In the genomic region with DNA sequence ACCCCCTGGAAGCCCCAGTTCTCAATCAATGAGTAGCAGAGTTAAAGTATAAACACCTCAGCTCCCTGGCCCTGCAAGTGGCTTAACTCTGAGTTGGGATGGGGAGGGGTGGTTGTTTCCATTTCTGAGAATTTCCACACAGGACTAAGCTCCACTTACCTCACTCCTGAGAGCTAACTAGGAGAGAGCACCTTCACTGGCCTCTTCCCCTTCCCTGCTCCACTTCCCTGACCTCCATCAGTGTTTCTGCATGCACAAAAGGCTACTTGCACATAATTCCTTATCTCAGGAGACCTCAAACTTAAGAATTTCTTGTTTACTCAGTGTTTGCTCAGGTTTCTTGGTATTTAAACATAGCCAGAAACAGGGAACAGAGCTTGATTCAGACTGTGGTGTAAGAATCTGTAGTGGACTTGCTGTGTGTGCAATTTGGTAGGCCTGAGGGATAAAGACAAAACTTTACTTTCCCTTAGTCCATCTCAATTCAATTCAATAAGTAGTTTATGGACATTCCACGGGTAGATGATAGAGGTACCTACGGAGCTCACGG, we compare ENCODE assay signal across 22 cellular contexts.
"Had no signal": no experiment of that assay in that cellular context is flagged by ENCODE, and none has a peak within 500 bp of the region (broad histone marks: within the 10 kb centered on the region; RNA-seq: fewer than 3 reads in every experiment).

No MANE protein-coding gene starts in this region.

- H3K4me1 ChIP-seq: colonic mucosa, esophagus muscularis mucosa, foreskin keratinocyte had no signal

- H3K27ac ChIP-seq: colonic mucosa, esophagus muscularis mucosa, foreskin keratinocyte, neutrophil, pancreas, right lobe of liver, tibial nerve had no signal

- H3K9me3 ChIP-seq: colonic mucosa, neutrophil, pancreas, thoracic aorta had no signal

- H3K27me3 ChIP-seq: colonic mucosa, esophagus muscularis mucosa, foreskin keratinocyte, neutrophil, pancreas, right lobe of liver, tibial nerve had no signal

- DNase-seq: central memory CD4-positive, alpha-beta T cell; colonic mucosa; effector CD8-positive, alpha-beta T cell; foreskin keratinocyte; glutamatergic neuron; kidney; pancreas; right lobe of liver; small intestine; stimulated activated CD4-positive, alpha-beta T cell treated with anti-CD3 and anti-CD28 coated beads, Interleukin-15, amount 100 ng/mL, for 24 hours; stimulated activated CD4-positive, alpha-beta T cell treated with anti-CD3 and anti-CD28 coated beads, Interleukin-2, amount 100 ng/mL, for 48 hours; stimulated activated naive B cell treated with anti-CD40 and anti-IgM and Interleukin-4, amounts not matched to agents 10 μg/mL and 1 μg/mL and 100 μg/mL, for 72 hours had no signal

- H3K36me3 Mint-ChIP-seq: natural killer cell treated with Interleukin-12 subunit alpha and Interleukin-12 subunit beta and Interleukin-15 and Interleukin-18, amount 100 ng/mL, for 72 hours; stimulated activated naive B cell treated with anti-CD40 and anti-IgM and Interleukin-4, amounts not matched to agents 10 μg/mL and 1 μg/mL and 100 μg/mL, for 72 hours had no signal

- H3K27ac Mint-ChIP-seq: dendritic cell treated with granulocyte-macrophage colony-stimulating factor and Interleukin-4, amounts not matched to agents 40 ng/mL and 50 ng/mL, for 4 days; natural killer cell treated with Interleukin-12 subunit alpha and Interleukin-12 subunit beta and Interleukin-15 and Interleukin-18, amount 100 ng/mL, for 72 hours; progenitor cell of endocrine pancreas; stimulated activated naive B cell treated with anti-CD40 and anti-IgM and Interleukin-4, amounts not matched to agents 10 μg/mL and 1 μg/mL and 100 μg/mL, for 72 hours; stimulated activated naive CD8-positive, alpha-beta T cell treated with anti-CD3 and anti-CD28 coated beads, Interleukin-15, Interleukin-2, amounts not matched to agents 100 ng/mL and 50 ng/mL, for 24 hours had no signal

- H3K36me3 ChIP-seq: colonic mucosa, esophagus muscularis mucosa, neutrophil, pancreas, right lobe of liver, thoracic aorta, tibial nerve had no signal

- H3K4me3 Mint-ChIP-seq: dendritic cell treated with granulocyte-macrophage colony-stimulating factor and Interleukin-4, amounts not matched to agents 40 ng/mL and 50 ng/mL, for 4 days; natural killer cell treated with Interleukin-12 subunit alpha and Interleukin-12 subunit beta and Interleukin-15 and Interleukin-18, amount 100 ng/mL, for 72 hours; neural crest cell; stimulated activated naive B cell treated with anti-CD40 and anti-IgM and Interleukin-4, amounts not matched to agents 10 μg/mL and 1 μg/mL and 100 μg/mL, for 72 hours; stimulated activated naive CD8-positive, alpha-beta T cell treated with anti-CD3 and anti-CD28 coated beads, Interleukin-15, Interleukin-2, amounts not matched to agents 100 ng/mL and 50 ng/mL, for 24 hours had no signal

- H3K4me3 ChIP-seq: colonic mucosa, esophagus muscularis mucosa, pancreas, right lobe of liver, thoracic aorta, tibial nerve had no signal

- ATAC-seq: foreskin keratinocyte; left lobe of liver; natural killer cell treated with Interleukin-12 subunit alpha and Interleukin-12 subunit beta and Interleukin-15 and Interleukin-18, amount 100 ng/mL, for 72 hours; right lobe of liver; stimulated activated naive B cell treated with anti-CD40 and anti-IgM and Interleukin-4, amounts not matched to agents 10 μg/mL and 1 μg/mL and 100 μg/mL, for 72 hours had no signal

- H3K4me1 Mint-ChIP-seq: neural crest cell; stimulated activated naive B cell treated with anti-CD40 and anti-IgM and Interleukin-4, amounts not matched to agents 10 μg/mL and 1 μg/mL and 100 μg/mL, for 72 hours had no signal

- H3K27me3 Mint-ChIP-seq: dendritic cell treated with granulocyte-macrophage colony-stimulating factor and Interleukin-4, amounts not matched to agents 40 ng/mL and 50 ng/mL, for 4 days; natural killer cell treated with Interleukin-12 subunit alpha and Interleukin-12 subunit beta and Interleukin-15 and Interleukin-18, amount 100 ng/mL, for 72 hours; progenitor cell of endocrine pancreas; stimulated activated naive B cell treated with anti-CD40 and anti-IgM and Interleukin-4, amounts not matched to agents 10 μg/mL and 1 μg/mL and 100 μg/mL, for 72 hours; stimulated activated naive CD8-positive, alpha-beta T cell treated with anti-CD3 and anti-CD28 coated beads, Interleukin-15, Interleukin-2, amounts not matched to agents 100 ng/mL and 50 ng/mL, for 24 hours had no signal
